Comparison of ENCODE assay signal across 16 cellular contexts in the genomic region with DNA sequence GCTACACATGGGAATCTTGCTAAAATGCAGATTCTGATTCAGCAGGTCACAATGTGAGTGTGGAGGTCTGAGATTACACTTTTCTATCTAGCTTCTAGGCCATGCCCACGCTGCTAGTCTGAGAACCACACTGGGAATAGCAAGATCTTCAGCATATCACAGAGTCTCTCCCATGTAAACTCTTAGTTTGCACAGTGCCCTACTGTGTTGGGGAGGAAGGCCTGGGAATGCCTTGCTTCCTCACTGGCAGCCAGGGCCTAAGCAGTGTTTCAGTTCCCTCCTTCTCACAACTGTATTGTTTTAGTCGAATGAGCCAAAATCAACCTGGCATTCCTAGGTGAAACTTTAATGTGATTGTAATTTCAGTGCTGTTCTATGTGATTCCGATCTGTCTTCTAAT.
DNase-seq lines count a peak whose midpoint lies in the region; ATAC-seq and TF ChIP-seq lines count a peak whose summit lies in the region.
"Had no signal": no experiment of that assay in that cellular context is flagged by ENCODE, and none has a peak within 500 bp of the region (broad histone marks: within the 10 kb centered on the region; RNA-seq: fewer than 3 reads in every experiment).

No MANE protein-coding gene starts in this region.

- ATAC-seq in GM23338: peak; percentile 43; the same call in 1 of the 3 replicates
- ATAC-seq in thoracic aorta (ENCODE audit: insufficient number of reproducible peaks, low FRiP score, low read depth): no peak
- no peak for ATAC-seq in natural killer cell treated with Interleukin-12 subunit alpha and Interleukin-12 subunit beta and Interleukin-15 and Interleukin-18, amount 100 ng/mL, for 72 hours
- ATAC-seq in naive thymus-derived CD8-positive, alpha-beta T cell: no peak

- H3K27ac ChIP-seq in GM23338 (ENCODE audit: low read depth): no peak overlapping the region
- no peak overlapping the region for H3K27ac ChIP-seq in parathyroid adenoma
- peak overlapping the region; percentile 16 to 64 for H3K27ac ChIP-seq in thoracic aorta
- H3K27ac ChIP-seq: C4-2B, GM23248 had no signal

- H3K36me3 Mint-ChIP-seq in GM23338 (ENCODE audit: low read depth) (peaks cover 18% of the 10 kb centered on the region), glutamatergic neuron (ENCODE audit: unreplicated experiment) (peaks cover 19% of the 10 kb centered on the region)
- no peaks in the 10 kb centered on the region for H3K36me3 Mint-ChIP-seq in natural killer cell treated with Interleukin-12 subunit alpha and Interleukin-12 subunit beta and Interleukin-15 and Interleukin-18, amount 100 ng/mL, for 72 hours
- H3K36me3 Mint-ChIP-seq in naive thymus-derived CD8-positive, alpha-beta T cell: peaks cover 4 to 12% (median 5%) of the 10 kb centered on the region in 3 donors
- H3K36me3 Mint-ChIP-seq: CD4-positive, alpha-beta memory T cell; IgD-negative memory B cell had no signal

- no peak overlapping the region for H3K9ac ChIP-seq in parathyroid adenoma
- H3K9ac ChIP-seq: GM23248 had no signal

- H3K9me2 ChIP-seq in GM23338 (ENCODE audit: insufficient read depth): no peaks in the 10 kb centered on the region

- no peak overlapping the region for H3K4me3 Mint-ChIP-seq in GM23338
- no peak overlapping the region for H3K4me3 Mint-ChIP-seq in natural killer cell treated with Interleukin-12 subunit alpha and Interleukin-12 subunit beta and Interleukin-15 and Interleukin-18, amount 100 ng/mL, for 72 hours
- H3K4me3 Mint-ChIP-seq in naive thymus-derived CD8-positive, alpha-beta T cell: no peak overlapping the region
- H3K4me3 Mint-ChIP-seq in glutamatergic neuron (ENCODE audit: unreplicated experiment): no peak overlapping the region
- H3K4me3 Mint-ChIP-seq: CD4-positive, alpha-beta memory T cell; IgD-negative memory B cell had no signal

- H4K20me1 ChIP-seq in GM23338 (replicated peaks; ENCODE audit: insufficient read depth): no peaks in the 10 kb centered on the region

- DNase-seq in GM23338 (ENCODE audit: low spot score) (no peak), cerebellar cortex (ENCODE audit: low spot score) (peak; percentile 43), thoracic aorta (ENCODE audit: low spot score) (no peak), NCI-H1092 (lab: John Stamatoyannopoulos, UW) (no peak), glutamatergic neuron (no peak)
- no peak for DNase-seq in natural killer cell treated with Interleukin-12 subunit alpha and Interleukin-12 subunit beta and Interleukin-15 and Interleukin-18, amount 100 ng/mL, for 72 hours (ENCODE audit: low spot score)
- no peak for DNase-seq in naive thymus-derived CD8-positive, alpha-beta T cell
- DNase-seq: BE2C; CD4-positive, alpha-beta memory T cell; DMS153; DND-41; GM23248; H7 had no signal

- H3K9me3 ChIP-seq in parathyroid adenoma (ENCODE audit: control insufficient read depth, low read length): no peaks in the 10 kb centered on the region
- H3K9me3 ChIP-seq in thoracic aorta: no peaks in the 10 kb centered on the region
- H3K9me3 ChIP-seq: BE2C had no signal

- POLR2A ChIA-PET in naive thymus-derived CD8-positive, alpha-beta T cell (lab: Charles Lee): no interaction called here

- H3K4me1 ChIP-seq in GM23338 (ENCODE audit: insufficient read depth) (no peaks in the 10 kb centered on the region), parathyroid adenoma (peaks cover 14% of the 10 kb centered on the region), thoracic aorta (ENCODE audit: control insufficient read depth in 1 of 2, low read depth in 2 of 2) (peaks cover 4 to 22% of the 10 kb centered on the region in 2 donors)
- H3K4me1 ChIP-seq: BE2C had no signal

- H3K27me3 Mint-ChIP-seq in GM23338 (ENCODE audit: insufficient read depth, low read depth, poor library complexity) (no peaks in the 10 kb centered on the region), glutamatergic neuron (ENCODE audit: unreplicated experiment) (peaks cover 3% of the 10 kb centered on the region)
- peaks cover 0 to 11% of the 10 kb centered on the region in 2 donors for H3K27me3 Mint-ChIP-seq in natural killer cell treated with Interleukin-12 subunit alpha and Interleukin-12 subunit beta and Interleukin-15 and Interleukin-18, amount 100 ng/mL, for 72 hours
- peaks cover 0 to 15% (median 5%) of the 10 kb centered on the region in 5 donors for H3K27me3 Mint-ChIP-seq in naive thymus-derived CD8-positive, alpha-beta T cell
- H3K27me3 Mint-ChIP-seq: IgD-negative memory B cell had no signal

- H2AFZ ChIP-seq in GM23338 (no peak overlapping the region), parathyroid adenoma (peak overlapping the region; percentile 35)
- H2AFZ ChIP-seq: GM23248 had no signal

- H3K27me3 ChIP-seq in GM23338 (ENCODE audit: insufficient read depth) (no peaks in the 10 kb centered on the region), parathyroid adenoma (ENCODE audit: control insufficient read depth, insufficient read depth, low read length) (no peaks in the 10 kb centered on the region), thoracic aorta (replicated peaks; ENCODE audit: insufficient read depth) (no peaks in the 10 kb centered on the region)
- H3K27me3 ChIP-seq: BE2C had no signal

- H3K36me3 ChIP-seq in GM23338 (ENCODE audit: insufficient read depth) (no peaks in the 10 kb centered on the region), parathyroid adenoma (ENCODE audit: control insufficient read depth, insufficient read depth, low read length) (no peaks in the 10 kb centered on the region), thoracic aorta (no peaks in the 10 kb centered on the region)
- H3K36me3 ChIP-seq: BE2C had no signal

- H3K27ac Mint-ChIP-seq in GM23338: no peak overlapping the region
- no peak overlapping the region for H3K27ac Mint-ChIP-seq in natural killer cell treated with Interleukin-12 subunit alpha and Interleukin-12 subunit beta and Interleukin-15 and Interleukin-18, amount 100 ng/mL, for 72 hours
- no peak overlapping the region for H3K27ac Mint-ChIP-seq in naive thymus-derived CD8-positive, alpha-beta T cell
- H3K27ac Mint-ChIP-seq in glutamatergic neuron (ENCODE audit: unreplicated experiment): no peak overlapping the region
- H3K27ac Mint-ChIP-seq: CD4-positive, alpha-beta memory T cell; IgD-negative memory B cell had no signal

- no peak overlapping the region for H3K4me2 ChIP-seq in GM23338
- no peak overlapping the region for H3K4me2 ChIP-seq in parathyroid adenoma (ENCODE audit: low read length)

- peaks cover 22% of the 10 kb centered on the region for H3K9me3 Mint-ChIP-seq in GM23338
- peaks cover 4% of the 10 kb centered on the region for H3K9me3 Mint-ChIP-seq in natural killer cell treated with Interleukin-12 subunit alpha and Interleukin-12 subunit beta and Interleukin-15 and Interleukin-18, amount 100 ng/mL, for 72 hours
- H3K9me3 Mint-ChIP-seq in naive thymus-derived CD8-positive, alpha-beta T cell: peaks cover 0 to 16% (median 9%) of the 10 kb centered on the region in 9 donors
- H3K9me3 Mint-ChIP-seq in glutamatergic neuron (ENCODE audit: unreplicated experiment): peaks cover 5% of the 10 kb centered on the region

- no peaks in the 10 kb centered on the region for H3K79me2 ChIP-seq in GM23338 (replicated peaks; ENCODE audit: insufficient read depth)
- no peaks in the 10 kb centered on the region for H3K79me2 ChIP-seq in parathyroid adenoma

- no peak overlapping the region for H3K4me3 ChIP-seq in GM23338
- H3K4me3 ChIP-seq in parathyroid adenoma (ENCODE audit: low read depth, low read length): no peak overlapping the region
- H3K4me3 ChIP-seq in thoracic aorta: no peak overlapping the region
- H3K4me3 ChIP-seq: GM23248 had no signal

- H3K4me1 Mint-ChIP-seq in GM23338 (no peaks in the 10 kb centered on the region), glutamatergic neuron (ENCODE audit: low read depth, unreplicated experiment) (no peaks in the 10 kb centered on the region)
- peaks cover 0 to 9% of the 10 kb centered on the region in 2 donors for H3K4me1 Mint-ChIP-seq in natural killer cell treated with Interleukin-12 subunit alpha and Interleukin-12 subunit beta and Interleukin-15 and Interleukin-18, amount 100 ng/mL, for 72 hours (ENCODE audit: low read depth in 2 of 2)
- no peaks in the 10 kb centered on the region for H3K4me1 Mint-ChIP-seq in naive thymus-derived CD8-positive, alpha-beta T cell
- H3K4me1 Mint-ChIP-seq: CD4-positive, alpha-beta memory T cell had no signal

- H3F3A ChIP-seq in GM23338 (replicated peaks; ENCODE audit: low read depth): no peaks in the 10 kb centered on the region

- TF ChIP-seq CTCF in GM23338 (conservative IDR thresholded peaks at IDR 0.05; ENCODE audit: low read depth in 2 of 2): no peak
- TF ChIP-seq CTCF in parathyroid adenoma (IDR thresholded peaks at IDR 0.05): no peak
- TF ChIP-seq CTCF in thoracic aorta (IDR thresholded peaks at IDR 0.05): no peak
- TF ChIP-seq CTCF in glutamatergic neuron (IDR thresholded peaks at IDR 0.05; ENCODE audit: partially characterized antibody, unreplicated experiment): no peak

TF ChIP-seq in GM23338, 12 proteins besides CTCF, POLR2A, EP300 and RAD21 (continues in another document):
- TF ChIP-seq STAT1 (IDR thresholded peaks at IDR 0.05; ENCODE audit: unreplicated experiment) (no peak), ZNF114 (CRISPR knock-in tag; IDR thresholded peaks at IDR 0.05) (no peak), JUNB (IDR thresholded peaks at IDR 0.05; ENCODE audit: unreplicated experiment) (no peak), NANOG (IDR thresholded peaks at IDR 0.05; ENCODE audit: borderline replicate concordance) (no peak), ETS1 (IDR thresholded peaks at IDR 0.05) (no peak), ZNF331 (CRISPR knock-in tag; IDR thresholded peaks at IDR 0.05; ENCODE audit: low read depth) (no peak)

Comparison
In these comparisons a context has a peak if more than half of its experiments do, and no peak if none do; other contexts are left out.
1. H3K27ac ChIP-seq: peak in thoracic aorta (2 of 2); none in GM23338 (single experiment) and parathyroid adenoma (single experiment).